ENCODE assay signal across 8 cellular contexts in genomic region chr1:28591708-28592313, GRCh38. TPM values are rescaled to one million over a fixed set of nuclear protein-coding genes. Genes with fewer than 3 reads are reported as not detected.
A peak's percentile ranks its signal among the peaks of the same experiment; 100 is the strongest.
DNase-seq lines count a peak whose midpoint lies in the region; ATAC-seq and TF ChIP-seq lines count a peak whose summit lies in the region.

RAB42 (plus strand) TSS chr1:28592265; CDS start chr1:28592512, 247 bp downstream.

- no peaks in the 10 kb centered on the region for H3K36me3 ChIP-seq in skeletal muscle tissue (ENCODE audit: control insufficient read depth in 3 of 3, insufficient read depth in 3 of 3, low read length in 3 of 3)

- ATAC-seq in HG03432 (IDR thresholded peaks at IDR 0.05; ENCODE audit: unreplicated experiment), result peak; percentile 26

- H3K27me3 Mint-ChIP-seq in activated naive CD8-positive, alpha-beta T cell treated with anti-CD3 and anti-CD28 coated beads for 36 hours, result peaks cover 22% of the 10 kb centered on the region

- H3K9me3 Mint-ChIP-seq in activated naive CD8-positive, alpha-beta T cell treated with anti-CD3 and anti-CD28 coated beads for 36 hours, result no peaks in the 10 kb centered on the region

- POLR2A ChIA-PET in HEK293T (lab: Yijun Ruan, JAX), result interaction anchor here (1.3 to 2.3 kb wide), 2 partner anchors 10 kb away, joined by 5 to 23 read pairs; no protein-coding TSS in a partner anchor

- H3K9me3 ChIP-seq in iPS-18c (ENCODE audit: control insufficient read depth, insufficient read depth, low read length) (no peaks in the 10 kb centered on the region), skeletal muscle tissue (ENCODE audit: control insufficient read depth in 3 of 3, low read length in 3 of 3) (no peaks in the 10 kb centered on the region)

- H3K4me1 Mint-ChIP-seq in activated naive CD8-positive, alpha-beta T cell treated with anti-CD3 and anti-CD28 coated beads for 36 hours, result peaks cover 4% of the 10 kb centered on the region

- peak; percentile 61 for DNase-seq in GM03348 (ENCODE audit: low spot score)
- DNase-seq in activated naive CD8-positive, alpha-beta T cell treated with anti-CD3 and anti-CD28 coated beads for 36 hours, result no peak
- no peak for DNase-seq in hypothalamus (lab: John Stamatoyannopoulos, UW)
- no peak for DNase-seq in NCI-H1436 treated with DMSO at 0.1 percent for 48 hours (lab: John Stamatoyannopoulos, UW)
- no peak for DNase-seq in HEK293T (ENCODE audit: extremely low spot score)

- peaks cover 0 to 3% (median 0%) of the 10 kb centered on the region in 3 donors for H3K27me3 ChIP-seq in skeletal muscle tissue (ENCODE audit: control insufficient read depth in 3 of 3, insufficient read depth in 3 of 3, low read length in 3 of 3)

- peaks cover 5% of the 10 kb centered on the region for H3K36me3 Mint-ChIP-seq in activated naive CD8-positive, alpha-beta T cell treated with anti-CD3 and anti-CD28 coated beads for 36 hours

- H3K4me3 ChIP-seq in iPS-18c (ENCODE audit: insufficient read depth, low read depth, low read length) (peak within 1 kb of the TSS; percentile 55), skeletal muscle tissue (ENCODE audit: low read length in 3 of 3) (peak within 1 kb of the TSS; percentile 59 to 64 (median 59))

- H3K4me1 ChIP-seq in skeletal muscle tissue (ENCODE audit: control insufficient read depth in 3 of 3, insufficient read depth in 3 of 3, low read length in 3 of 3), result peaks cover 3 to 4% (median 4%) of the 10 kb centered on the region in 3 donors

- H3K27ac Mint-ChIP-seq in activated naive CD8-positive, alpha-beta T cell treated with anti-CD3 and anti-CD28 coated beads for 36 hours, result no peak within 1 kb of the TSS

- H3K4me3 Mint-ChIP-seq in activated naive CD8-positive, alpha-beta T cell treated with anti-CD3 and anti-CD28 coated beads for 36 hours, result peak within 1 kb of the TSS; percentile 68

- CTCF ChIA-PET in HEK293T (lab: Yijun Ruan, JAX), result no interaction called here

- peak within 1 kb of the TSS in 2 of 3 donors; percentile 38 to 66 for H3K9ac ChIP-seq in skeletal muscle tissue (ENCODE audit: low read depth in 1 of 3, low read length in 3 of 3)

- peak within 1 kb of the TSS; percentile 33 for H3K27ac ChIP-seq in skeletal muscle tissue (ENCODE audit: low read depth, low read length)

TF ChIP-seq in HEK293T, 16 proteins besides CTCF, POLR2A, EP300 and RAD21:
- TF ChIP-seq ZNF384 (IDR thresholded peaks at IDR 0.05) (no peak), SUZ12 (IDR thresholded peaks at IDR 0.05) (no peak), SP1 (IDR thresholded peaks at IDR 0.05) (no peak), HDGF (IDR thresholded peaks at IDR 0.05; ENCODE audit: borderline replicate concordance) (no peak), FOXA1 (IDR thresholded peaks at IDR 0.05) (no peak)

RNA-seq across cellular contexts. Expression of gene RAB42, which starts in this region (rescaled TPM):
- not detected for total RNA-seq in activated naive CD8-positive, alpha-beta T cell treated with anti-CD3 and anti-CD28 coated beads for 36 hours
- 5.7 TPM for total RNA-seq in skeletal muscle tissue
